15 cellular contexts compared by ENCODE assay signal in genomic region chrX:16978193-16978984, GRCh38. TPM values are rescaled to one million over a fixed set of nuclear protein-coding genes. Genes with fewer than 3 reads are reported as not detected.
"Had no signal": no experiment of that assay in that cellular context is flagged by ENCODE, and none has a peak within 500 bp of the region (broad histone marks: within the 10 kb centered on the region; RNA-seq: fewer than 3 reads in every experiment).

No MANE protein-coding gene starts in this region.

- H3K4me3 ChIP-seq: colonic mucosa, esophagus squamous epithelium, gastrocnemius medialis, heart left ventricle, prostate gland had no signal

- H3K27me3 ChIP-seq: esophagus squamous epithelium, gastrocnemius medialis had no signal

- H3K4me1 ChIP-seq: colonic mucosa, esophagus squamous epithelium, gastrocnemius medialis, heart left ventricle, prostate gland had no signal

- ATAC-seq: activated CD8-positive, alpha-beta T cell treated with anti-CD3 and anti-CD28 coated beads for 36 hours; activated naive CD4-positive, alpha-beta T cell treated with anti-CD3 and anti-CD28 coated beads, Interleukin-2, amount 50 U/mL, for 72 hours; activated T-cell treated with anti-CD3 and anti-CD28 coated beads, Interleukin-2, amount 50 U/mL, for 4 hours; gastrocnemius medialis; heart left ventricle; right cardiac atrium had no signal

- H3K36me3 ChIP-seq: colonic mucosa, esophagus squamous epithelium, gastrocnemius medialis, heart left ventricle, prostate gland had no signal

- DNase-seq: activated B cell treated with CpG ODN at 0.5 μM for 24 hours; activated CD4-positive, alpha-beta T cell treated with anti-CD3 and anti-CD28 coated beads for 48 hours; activated CD8-positive, alpha-beta T cell treated with anti-CD3 and anti-CD28 coated beads for 36 hours; activated gamma-delta T cell; activated T-cell treated with anti-CD3 and anti-CD28 coated beads, Interleukin-2, amount 50 U/mL, for 4 hours; colonic mucosa; effector CD8-positive, alpha-beta T cell; esophagus squamous epithelium; gastrocnemius medialis; heart left ventricle; immature natural killer cell; right cardiac atrium had no signal

- H3K9me3 ChIP-seq: colonic mucosa, esophagus squamous epithelium, gastrocnemius medialis, prostate gland had no signal

- H3K27ac ChIP-seq: colonic mucosa, esophagus squamous epithelium, gastrocnemius medialis, heart left ventricle, prostate gland had no signal

RNA-seq across cellular contexts. Expression of gene REPS2, which starts 31.9 kb away (rescaled TPM):
- total RNA-seq: activated CD8-positive, alpha-beta T cell treated with anti-CD3 and anti-CD28 coated beads for 36 hours; T-helper 2 cell treated with Interferon-gamma antibody and Interleukin-4, amounts not matched to agents 100 ng/mL and 5 ng/mL, for 36 hours had no signal
